In the genomic region with DNA sequence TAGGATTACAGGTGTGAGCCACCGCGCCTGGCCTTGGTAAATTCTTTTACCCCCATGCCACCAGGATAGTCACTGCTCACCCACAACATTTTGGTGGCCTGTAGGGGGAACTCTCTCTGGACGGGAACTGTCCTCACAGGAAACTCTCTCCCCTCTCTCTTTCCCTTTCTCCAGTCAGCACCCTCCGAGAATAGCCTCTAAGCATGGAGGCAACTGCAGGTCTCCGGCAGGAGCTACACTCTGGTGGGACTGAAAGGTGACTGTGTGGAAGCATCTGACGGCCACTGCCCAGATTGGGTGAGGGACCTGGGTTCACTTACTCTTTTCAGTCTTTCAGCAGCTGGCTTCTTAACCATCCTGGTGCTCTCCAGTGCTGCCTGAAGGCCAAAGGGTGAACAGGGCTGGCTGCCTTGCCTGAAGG, we compare ENCODE assay signal across 12 cellular contexts. TPM values are rescaled to one million over a fixed set of nuclear protein-coding genes. Genes with fewer than 3 reads are reported as not detected.
DNase-seq lines count a peak whose midpoint lies in the region; ATAC-seq and TF ChIP-seq lines count a peak whose summit lies in the region.
"Had no signal": no experiment of that assay in that cellular context is flagged by ENCODE, and none has a peak within 500 bp of the region (broad histone marks: within the 10 kb centered on the region; RNA-seq: fewer than 3 reads in every experiment).

No MANE protein-coding gene starts in this region.

- H3K9ac ChIP-seq in mammary epithelial cell (ENCODE audit: insufficient read depth, low read length), result no peak overlapping the region

- WGBS in mammary epithelial cell (ENCODE audit: low coverage, missing lambda C conversion rate), result 88% methylated on average over 2 of the region's 6 CpGs
- WGBS in testis, 2 donors, result 74 to 96% methylated on average over 6 of the region's 6 CpGs

- no peak overlapping the region for H3K27ac ChIP-seq in mammary epithelial cell (ENCODE audit: insufficient read depth, low read depth, low read length)
- no peak overlapping the region for H3K27ac ChIP-seq in breast epithelium
- H3K27ac ChIP-seq in Panc1 (ENCODE audit: low read length), result no peak overlapping the region
- H3K27ac ChIP-seq in testis, result no peak overlapping the region
- H3K27ac ChIP-seq: adrenal gland had no signal

- H3K4me3 ChIP-seq in mammary epithelial cell (replicated peaks in 1 of 3; ENCODE audit: insufficient read depth in 1 of 3, low read depth in 2 of 3, low read length in 3 of 3) (no peak overlapping the region), breast epithelium (no peak overlapping the region), Panc1 (ENCODE audit: low read depth in 2 of 2, low read length in 2 of 2) (no peak overlapping the region), testis (no peak overlapping the region)
- H3K4me3 ChIP-seq: adrenal gland had no signal

- H3K79me2 ChIP-seq in mammary epithelial cell (ENCODE audit: insufficient read depth, low read length), result no peaks in the 10 kb centered on the region

- H2AFZ ChIP-seq in mammary epithelial cell (ENCODE audit: low read depth, low read length), result no peak overlapping the region

- DNase-seq in mammary epithelial cell (no peak), breast epithelium (ENCODE audit: low spot score in 2 of 2) (no peak), Panc1 (ENCODE audit: low read depth, low spot score) (no peak), left cardiac atrium (no peak), testis (peak; percentile 44), sciatic nerve (ENCODE audit: low spot score) (no peak), OCI-M2 (lab: John Stamatoyannopoulos, UW; ENCODE audit: unreplicated experiment) (no peak), KG1 (lab: John Stamatoyannopoulos, UW) (no peak)
- DNase-seq: GOT3, NCI-H2081, T-helper 1 cell had no signal

- TF ChIP-seq POLR2A in breast epithelium (IDR thresholded peaks at IDR 0.05), result no peak
- no peak for TF ChIP-seq POLR2A in testis (IDR thresholded peaks at IDR 0.05)

- no peaks in the 10 kb centered on the region for H4K20me1 ChIP-seq in mammary epithelial cell (ENCODE audit: insufficient read depth, low read length)

- H3K36me3 ChIP-seq in mammary epithelial cell (ENCODE audit: insufficient read depth, low read length) (no peaks in the 10 kb centered on the region), breast epithelium (no peaks in the 10 kb centered on the region), Panc1 (ENCODE audit: control insufficient read depth, insufficient read depth, low read length) (no peaks in the 10 kb centered on the region), testis (ENCODE audit: low read depth, missing control alignments) (no peaks in the 10 kb centered on the region)
- H3K36me3 ChIP-seq: adrenal gland had no signal

- dilution Hi-C loops in mammary epithelial cell (cut with HindIII; ENCODE audit: low sequenced_read_pairs), result loop anchor here (5.0 kb wide), 1 partner anchor 49 kb away; no protein-coding TSS in a partner anchor

- no peaks in the 10 kb centered on the region for H3K4me1 ChIP-seq in mammary epithelial cell (ENCODE audit: insufficient read depth, low read length)
- H3K4me1 ChIP-seq in breast epithelium, result no peaks in the 10 kb centered on the region
- no peaks in the 10 kb centered on the region for H3K4me1 ChIP-seq in Panc1 (ENCODE audit: control insufficient read depth, insufficient read depth, low read length)
- no peaks in the 10 kb centered on the region for H3K4me1 ChIP-seq in testis

- intact Hi-C loops in mammary epithelial cell (cut with micrococcal nuclease) (no loop called here), breast epithelium (cut with DNase I; ENCODE audit: low total_unique reads) (no loop called here), Panc1 (cut with micrococcal nuclease; ENCODE audit: unreplicated experiment) (no loop called here), left cardiac atrium (cut with DNase I) (no loop called here), testis (cut with DNase I; ENCODE audit: low total_unique reads) (no loop called here), sciatic nerve (cut with DNase I) (no loop called here)

- TF ChIP-seq CTCF in mammary epithelial cell (conservative IDR thresholded peaks at IDR 0.05 in 1 of 2, IDR thresholded peaks at IDR 0.05 in 1 of 2; ENCODE audit: extremely low read depth in 1 of 2, insufficient read depth in 1 of 2, low read depth in 1 of 2, low read length in 2 of 2), result peak; percentile 4 to 20
- no peak for TF ChIP-seq CTCF in breast epithelium (IDR thresholded peaks at IDR 0.05)
- peak; percentile 68 for TF ChIP-seq CTCF in Panc1 (IDR thresholded peaks at IDR 0.05)
- TF ChIP-seq CTCF in testis (IDR thresholded peaks at IDR 0.05), result peak in 1 of 3 experiments; percentile 29

- POLR2A ChIA-PET in Panc1 (lab: Charles Lee), result no interaction called here

- H3K27me3 ChIP-seq in mammary epithelial cell (ENCODE audit: insufficient read depth, low read length) (no peaks in the 10 kb centered on the region), breast epithelium (no peaks in the 10 kb centered on the region), Panc1 (ENCODE audit: control insufficient read depth, insufficient read depth, low read length) (no peaks in the 10 kb centered on the region), testis (no peaks in the 10 kb centered on the region)
- H3K27me3 ChIP-seq: adrenal gland had no signal

- ATAC-seq in Panc1 (peak; percentile 53), left cardiac atrium (peak; percentile 25 to 32), sciatic nerve (no peak)

- CTCF ChIA-PET in mammary epithelial cell (lab: Charles Lee; ENCODE audit: low non-redundant PET), result interaction anchor here (0.6 kb wide), 1 partner anchor 13 kb away, joined by 8 read pairs; no protein-coding TSS in a partner anchor
- CTCF ChIA-PET in Panc1 (lab: Charles Lee), result interaction anchor here (0.6 to 1.2 kb wide), 3 partner anchors 11 to 101 kb away, joined by 3 to 4 read pairs (median 3); no protein-coding TSS in a partner anchor

- BruUV-seq in mammary epithelial cell (replicated peaks; lab: Mats Ljungman, UMichigan) (no TSS peak), Panc1 (replicated peaks; lab: Mats Ljungman, UMichigan) (no TSS peak)

- H3K4me2 ChIP-seq in mammary epithelial cell (ENCODE audit: insufficient read depth, low read depth, low read length), result no peak overlapping the region

- in situ Hi-C loops in mammary epithelial cell (cut with MboI; ENCODE audit: low sequenced_read_pairs in 2 of 2), result no loop called here
- in situ Hi-C loops in Panc1 (cut with HindIII; ENCODE audit: low pct_unique_long_range_greater_than_20kb, low sequenced_read_pairs), result no loop called here

- H3K9me3 ChIP-seq in mammary epithelial cell (replicated peaks; ENCODE audit: insufficient read depth, low read length) (peaks cover 4% of the 10 kb centered on the region), breast epithelium (no peaks in the 10 kb centered on the region), Panc1 (ENCODE audit: control insufficient read depth, insufficient read depth, low read depth, low read length) (no peaks in the 10 kb centered on the region), testis (no peaks in the 10 kb centered on the region)
- H3K9me3 ChIP-seq: adrenal gland had no signal

RNA-seq across cellular contexts. Expression of gene TRANK1, which starts 21.3 kb away (rescaled TPM):
- total RNA-seq in mammary epithelial cell (1 to 10 TPM; 1.4 to 3.0 TPM), breast epithelium (10 to 100 TPM; 13.6 to 16.6 (median 13.8) TPM), Panc1 (2021; ENCODE audit: unreplicated experiment) (3.2 TPM), left cardiac atrium (10 to 100 TPM in 1 of 2 donors, 1 to 10 TPM in 1; 7.6 to 12.1 TPM), testis (10 to 100 TPM in 1 of 2 donors, 1 to 10 TPM in 1; 7.6 to 11.0 TPM), sciatic nerve (22.1 TPM)
- polyA plus RNA-seq in mammary epithelial cell (0.09 TPM), testis (ENCODE audit: insufficient read depth, low read depth, low replicate concordance) (7.5 TPM)
- not detected for polyA minus RNA-seq in mammary epithelial cell
- 1.5 TPM for polyA plus RNA-seq in Panc1 (2012; ENCODE audit: insufficient read length)

Comparison
In these comparisons a context has a peak if more than half of its experiments do, and no peak if none do; other contexts are left out.
1. CTCF ChIP-seq: peak in mammary epithelial cell (2 of 2) and Panc1 (single experiment); none in breast epithelium (0 of 3).